Comparison of ENCODE assay signal across 16 cellular contexts in genomic region chr11:128294685-128295079, GRCh38.
DNase-seq lines count a peak whose midpoint lies in the region; ATAC-seq and TF ChIP-seq lines count a peak whose summit lies in the region.
"Had no signal": no experiment of that assay in that cellular context is flagged by ENCODE, and none has a peak within 500 bp of the region (broad histone marks: within the 10 kb centered on the region; RNA-seq: fewer than 3 reads in every experiment).

No MANE protein-coding gene starts in this region.

- no peaks in the 10 kb centered on the region for H3K9me3 ChIP-seq in tibial artery
- H3K9me3 ChIP-seq: gastrocnemius medialis had no signal

- intact Hi-C loops in tibial artery (cut with DNase I; ENCODE audit: low total_unique reads) = loop anchor here (5.0 to 10.0 kb wide), 2 partner anchors 120 to 253 kb away; no protein-coding TSS in a partner anchor
- intact Hi-C loops in left cardiac atrium (cut with DNase I) = loop anchor here (5.0 to 10.0 kb wide), 5 partner anchors 38 to 338 kb away; no protein-coding TSS in a partner anchor

- no peak for ATAC-seq in activated naive CD8-positive, alpha-beta T cell treated with anti-CD3 and anti-CD28 coated beads, Interleukin-2, amount 10 ng/mL, durations not matched to agents 7 days and 5 days (ENCODE audit: low read depth)
- ATAC-seq in GM18519 (IDR thresholded peaks at IDR 0.05; ENCODE audit: low FRiP score, unreplicated experiment) (no peak), esophagus mucosa (no peak), left cardiac atrium (no peak)
- ATAC-seq: gastrocnemius medialis, HCT116, Right ventricle myocardium inferior had no signal

- H3K27ac ChIP-seq in tibial artery = peak overlapping the region; percentile 30 to 66
- H3K27ac ChIP-seq: gastrocnemius medialis had no signal

- no peak for DNase-seq in activated T-cell treated with anti-CD3 and anti-CD28 coated beads, Interleukin-2, amount 50 U/mL, for 24 hours
- DNase-seq in activated T-cell treated with anti-CD3 and anti-CD28 coated beads for 4 hours (no peak), iris pigment epithelial cell (ENCODE audit: low read depth) (peak; percentile 47), tibial artery (no peak), left cardiac atrium (no peak)
- DNase-seq in activated naive CD8-positive, alpha-beta T cell treated with anti-CD3 and anti-CD28 coated beads, Interleukin-2, amount 10 ng/mL, durations not matched to agents 7 days and 5 days = no peak
- DNase-seq: activated CD4-positive, CD25-positive, alpha-beta regulatory T cell; activated effector memory CD4-positive, alpha-beta T cell treated with Interleukin-2 at 50 U/mL for 16 hours; cortex of kidney; gastrocnemius medialis; NCI-H1436 had no signal

- POLR2A ChIA-PET in activated naive CD8-positive, alpha-beta T cell treated with anti-CD3 and anti-CD28 coated beads, Interleukin-2, amount 10 ng/mL, durations not matched to agents 7 days and 5 days (lab: Charles Lee) = interaction anchor here (1.1 to 9.5 kb wide), 2 partner anchors 171 to 225 kb away, joined by 3 to 160 read pairs; no protein-coding TSS in a partner anchor

- no peaks in the 10 kb centered on the region for H3K36me3 ChIP-seq in tibial artery
- H3K36me3 ChIP-seq: gastrocnemius medialis had no signal

- no peak for TF ChIP-seq CTCF in tibial artery (IDR thresholded peaks at IDR 0.05)

- no peak overlapping the region for H3K4me3 ChIP-seq in tibial artery
- H3K4me3 ChIP-seq: gastrocnemius medialis, skin epidermis had no signal

- peaks cover 99% of the 10 kb centered on the region for H3K4me1 Mint-ChIP-seq in activated T-cell treated with anti-CD3 and anti-CD28 coated beads, Interleukin-2, amount 50 U/mL, for 24 hours (ENCODE audit: low read depth)
- peaks cover 82% of the 10 kb centered on the region for H3K4me1 Mint-ChIP-seq in activated naive CD8-positive, alpha-beta T cell treated with anti-CD3 and anti-CD28 coated beads, Interleukin-2, amount 10 ng/mL, durations not matched to agents 7 days and 5 days

- peaks cover 4% of the 10 kb centered on the region for H3K9me3 Mint-ChIP-seq in activated T-cell treated with anti-CD3 and anti-CD28 coated beads, Interleukin-2, amount 50 U/mL, for 24 hours
- H3K9me3 Mint-ChIP-seq in activated naive CD8-positive, alpha-beta T cell treated with anti-CD3 and anti-CD28 coated beads, Interleukin-2, amount 10 ng/mL, durations not matched to agents 7 days and 5 days = peaks cover 6% of the 10 kb centered on the region

- no peaks in the 10 kb centered on the region for H3K27me3 ChIP-seq in tibial artery
- H3K27me3 ChIP-seq: gastrocnemius medialis had no signal

- no peak overlapping the region for H3K4me3 Mint-ChIP-seq in activated T-cell treated with anti-CD3 and anti-CD28 coated beads, Interleukin-2, amount 50 U/mL, for 24 hours
- H3K4me3 Mint-ChIP-seq in activated naive CD8-positive, alpha-beta T cell treated with anti-CD3 and anti-CD28 coated beads, Interleukin-2, amount 10 ng/mL, durations not matched to agents 7 days and 5 days = no peak overlapping the region

- peaks cover 0 to 51% (median 21%) of the 10 kb centered on the region in 4 donors for H3K4me1 ChIP-seq in tibial artery

- no peaks in the 10 kb centered on the region for H3K27me3 Mint-ChIP-seq in activated T-cell treated with anti-CD3 and anti-CD28 coated beads, Interleukin-2, amount 50 U/mL, for 24 hours
- H3K27me3 Mint-ChIP-seq in activated naive CD8-positive, alpha-beta T cell treated with anti-CD3 and anti-CD28 coated beads, Interleukin-2, amount 10 ng/mL, durations not matched to agents 7 days and 5 days = no peaks in the 10 kb centered on the region

- peak overlapping the region; percentile 98 for H3K27ac Mint-ChIP-seq in activated T-cell treated with anti-CD3 and anti-CD28 coated beads, Interleukin-2, amount 50 U/mL, for 24 hours
- peak overlapping the region; percentile 44 for H3K27ac Mint-ChIP-seq in activated naive CD8-positive, alpha-beta T cell treated with anti-CD3 and anti-CD28 coated beads, Interleukin-2, amount 10 ng/mL, durations not matched to agents 7 days and 5 days

- H3K36me3 Mint-ChIP-seq in activated T-cell treated with anti-CD3 and anti-CD28 coated beads, Interleukin-2, amount 50 U/mL, for 24 hours (ENCODE audit: low read depth) = peaks cover 45% of the 10 kb centered on the region
- peaks cover 35% of the 10 kb centered on the region for H3K36me3 Mint-ChIP-seq in activated naive CD8-positive, alpha-beta T cell treated with anti-CD3 and anti-CD28 coated beads, Interleukin-2, amount 10 ng/mL, durations not matched to agents 7 days and 5 days
